In the genomic region with DNA sequence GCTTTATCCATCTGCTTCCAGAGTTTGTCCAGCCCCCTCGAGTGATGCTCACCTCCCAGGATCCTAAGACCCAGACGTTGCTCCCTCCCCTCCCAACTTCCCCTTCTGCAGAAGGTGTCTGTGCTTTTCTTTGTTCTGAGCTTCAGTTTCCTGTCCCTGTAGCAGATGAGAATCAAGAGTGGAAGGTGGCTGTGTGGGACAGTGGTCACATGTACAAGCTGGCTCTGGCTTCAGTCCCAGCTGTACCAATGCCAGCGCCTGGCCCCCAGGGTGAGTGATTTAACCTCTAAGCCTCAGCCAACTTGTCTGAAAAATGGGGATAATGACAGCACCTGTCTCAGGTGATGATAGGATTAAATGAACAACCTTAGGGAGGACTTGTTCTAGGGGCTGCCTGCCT, we compare ENCODE assay signal across 11 cellular contexts. TPM values are rescaled to one million over a fixed set of nuclear protein-coding genes. Genes with fewer than 3 reads are reported as not detected.
DNase-seq lines count a peak whose midpoint lies in the region; ATAC-seq and TF ChIP-seq lines count a peak whose summit lies in the region.
"Had no signal": no experiment of that assay in that cellular context is flagged by ENCODE, and none has a peak within 500 bp of the region (broad histone marks: within the 10 kb centered on the region; RNA-seq: fewer than 3 reads in every experiment).

No MANE protein-coding gene starts in this region.

- H3K4me1 ChIP-seq in left lung (peaks cover 17 to 60% of the 10 kb centered on the region in 2 donors), transverse colon (peaks cover 20 to 73% (median 60%) of the 10 kb centered on the region in 4 donors)

- peak; percentile 5 for ATAC-seq in left lung
- ATAC-seq in GM18520 (IDR thresholded peaks at IDR 0.05; ENCODE audit: unreplicated experiment): no peak

- H3K9me3 ChIP-seq in left lung: no peaks in the 10 kb centered on the region
- H3K9me3 ChIP-seq in transverse colon: no peaks in the 10 kb centered on the region
- H3K9me3 ChIP-seq: testis had no signal

- H3K27me3 Mint-ChIP-seq in activated naive CD8-positive, alpha-beta T cell: no peaks in the 10 kb centered on the region
- H3K27me3 Mint-ChIP-seq in activated naive CD8-positive, alpha-beta T cell treated with anti-CD3 and anti-CD28 coated beads for 36 hours: no peaks in the 10 kb centered on the region

- H3K4me3 Mint-ChIP-seq in activated naive CD8-positive, alpha-beta T cell: peak overlapping the region; percentile 15
- no peak overlapping the region for H3K4me3 Mint-ChIP-seq in activated naive CD8-positive, alpha-beta T cell treated with anti-CD3 and anti-CD28 coated beads for 36 hours

- no peak for TF ChIP-seq POLR2A in transverse colon (IDR thresholded peaks at IDR 0.05)

- TF ChIP-seq CTCF in RWPE1 (conservative IDR thresholded peaks at IDR 0.05; ENCODE audit: low read depth): no peak
- TF ChIP-seq CTCF in left lung (IDR thresholded peaks at IDR 0.05): no peak
- TF ChIP-seq CTCF in transverse colon (IDR thresholded peaks at IDR 0.05): no peak

- in situ Hi-C loops in transverse colon (cut with MboI; ENCODE audit: low pct_ligation_motif_present in 1 of 4, low pct_unique_long_range_greater_than_20kb in 1 of 4, low sequenced_read_pairs in 3 of 4): loop anchor here in 1 of 4 donors (25.0 kb wide), 1 partner anchor 113 kb away; a partner anchor contains a TSS

- TF ChIP-seq EP300 in transverse colon (IDR thresholded peaks at IDR 0.05; ENCODE audit: low read depth): no peak

- H3K4me1 Mint-ChIP-seq in activated naive CD8-positive, alpha-beta T cell (ENCODE audit: low read depth): peaks cover 45% of the 10 kb centered on the region
- H3K4me1 Mint-ChIP-seq in activated naive CD8-positive, alpha-beta T cell treated with anti-CD3 and anti-CD28 coated beads for 36 hours: peaks cover 39% of the 10 kb centered on the region

- H3K36me3 Mint-ChIP-seq in activated naive CD8-positive, alpha-beta T cell: peaks cover 5% of the 10 kb centered on the region
- H3K36me3 Mint-ChIP-seq in activated naive CD8-positive, alpha-beta T cell treated with anti-CD3 and anti-CD28 coated beads for 36 hours: peaks cover 31% of the 10 kb centered on the region

- POLR2A ChIA-PET in RWPE1 (lab: Yijun Ruan, JAX; ENCODE audit: low non-redundant PET): interaction anchor here (0.5 to 1.1 kb wide), 2 partner anchors 8 to 923 kb away, joined by 3 to 4 read pairs; a partner anchor contains a TSS

- H3K9me3 Mint-ChIP-seq in activated naive CD8-positive, alpha-beta T cell (ENCODE audit: low read depth): no peaks in the 10 kb centered on the region
- no peaks in the 10 kb centered on the region for H3K9me3 Mint-ChIP-seq in activated naive CD8-positive, alpha-beta T cell treated with anti-CD3 and anti-CD28 coated beads for 36 hours

- H3K36me3 ChIP-seq in left lung: peaks cover 0 to 42% of the 10 kb centered on the region in 2 donors
- no peaks in the 10 kb centered on the region for H3K36me3 ChIP-seq in transverse colon

- H3K4me3 ChIP-seq in left lung (no peak overlapping the region), transverse colon (peak overlapping the region in 2 of 4 donors; percentile 12 to 25)
- H3K4me3 ChIP-seq: testis had no signal

- H3K27me3 ChIP-seq in left lung: no peaks in the 10 kb centered on the region
- H3K27me3 ChIP-seq in transverse colon: no peaks in the 10 kb centered on the region
- H3K27me3 ChIP-seq: testis had no signal

- WGBS in transverse colon (ENCODE audit: low coverage in 1 of 2), 2 donors: 43% methylated on average over 3 of the region's 3 CpGs; no CpG with 5 or more reads in 1 of the 2 donors

- DNase-seq in activated naive CD8-positive, alpha-beta T cell treated with anti-CD3 and anti-CD28 coated beads for 36 hours: no peak
- DNase-seq in RWPE1 (ENCODE audit: low spot score): no peak
- no peak for DNase-seq in left lung
- no peak for DNase-seq in transverse colon
- DNase-seq in NCI-H1417 treated with DMSO at 0.1 percent for 48 hours (lab: John Stamatoyannopoulos, UW): no peak
- no peak for DNase-seq in amniotic stem cell (lab: John Stamatoyannopoulos, UW)

- H3K27ac Mint-ChIP-seq in activated naive CD8-positive, alpha-beta T cell: peak overlapping the region; percentile 87
- no peak overlapping the region for H3K27ac Mint-ChIP-seq in activated naive CD8-positive, alpha-beta T cell treated with anti-CD3 and anti-CD28 coated beads for 36 hours

- H3K27ac ChIP-seq in RWPE1: peak overlapping the region; percentile 74
- peak overlapping the region; percentile 69 to 72 for H3K27ac ChIP-seq in left lung
- H3K27ac ChIP-seq in transverse colon: peak overlapping the region; percentile 88 to 93 (median 90)

- CTCF ChIA-PET in RWPE1 (lab: Yijun Ruan, JAX): interaction anchor here (0.6 to 2.5 kb wide), 13 partner anchors 8 to 74 kb away, joined by 3 to 17 read pairs (median 6); a partner anchor contains a TSS

- intact Hi-C loops in left lung (cut with DNase I): loop anchor here in 1 of 2 donors (10.0 kb wide), 1 partner anchor 65 kb away; no protein-coding TSS in a partner anchor
- intact Hi-C loops in transverse colon (cut with DNase I; ENCODE audit: low total_unique reads): loop anchor here (5.0 to 10.0 kb wide), 2 partner anchors 48 to 105 kb away; a partner anchor contains a TSS

RNA-seq across cellular contexts. Expression of a gene that starts 7.7 kb away (rescaled TPM):
- not detected for total RNA-seq in activated naive CD8-positive, alpha-beta T cell treated with anti-CD3 and anti-CD28 coated beads for 36 hours
- 10 to 100 TPM; 39.1 to 56.2 TPM for total RNA-seq in left lung
- total RNA-seq in transverse colon: 100 to 1,000 TPM; 111 to 230 (median 182) TPM
- total RNA-seq: activated CD8-positive, alpha-beta memory T cell treated with anti-CD3 and anti-CD28 coated beads for 36 hours; pulmonary artery endothelial cell had no signal

RNA-seq across cellular contexts. Expression of a gene that starts 8.6 kb away (rescaled TPM):
- total RNA-seq in activated naive CD8-positive, alpha-beta T cell treated with anti-CD3 and anti-CD28 coated beads for 36 hours: 10 to 100 TPM; 56.1 to 61.1 TPM
- 10 to 100 TPM; 36.4 to 40.0 TPM for total RNA-seq in left lung
- total RNA-seq in transverse colon: 10 to 100 TPM in 3 of 4 donors, 1 to 10 TPM in 1; 7.4 to 83.8 (median 31.6) TPM

RNA-seq across cellular contexts. Expression of a gene that starts 21.0 kb away (rescaled TPM):
- 100 to 1,000 TPM; 163 to 168 TPM for total RNA-seq in activated naive CD8-positive, alpha-beta T cell treated with anti-CD3 and anti-CD28 coated beads for 36 hours
- total RNA-seq in left lung (100 to 1,000 TPM; 144 to 149 TPM), transverse colon (100 to 1,000 TPM; 159 to 540 (median 296) TPM)

RNA-seq across cellular contexts. Expression of a gene that starts 53.9 kb away (rescaled TPM):
- 10 to 100 TPM; 18.1 to 18.8 TPM for total RNA-seq in activated naive CD8-positive, alpha-beta T cell treated with anti-CD3 and anti-CD28 coated beads for 36 hours
- 10 to 100 TPM; 14.2 to 15.2 TPM for total RNA-seq in left lung
- total RNA-seq in transverse colon: 10 to 100 TPM in 3 of 4 donors, 1 to 10 TPM in 1; 8.3 to 22.1 (median 17.4) TPM

Comparison
In these comparisons a context has a peak if more than half of its experiments do, and no peak if none do; other contexts are left out.
1. RNA of a gene that starts 7.7 kb away (total RNA-seq): 111 to 230 TPM in transverse colon and 39.1 to 56.2 TPM in left lung; not detected in activated naive CD8-positive, alpha-beta T cell treated with anti-CD3 and anti-CD28 coated beads for 36 hours; every median in the first group is over 10 times any median in the second.
2. Peak in every context shown above with its lines, with median percentiles within 50 percentile points of each other: H3K27ac ChIP-seq.